ENCODE assay signal across 1 cellular context in the genomic region with DNA sequence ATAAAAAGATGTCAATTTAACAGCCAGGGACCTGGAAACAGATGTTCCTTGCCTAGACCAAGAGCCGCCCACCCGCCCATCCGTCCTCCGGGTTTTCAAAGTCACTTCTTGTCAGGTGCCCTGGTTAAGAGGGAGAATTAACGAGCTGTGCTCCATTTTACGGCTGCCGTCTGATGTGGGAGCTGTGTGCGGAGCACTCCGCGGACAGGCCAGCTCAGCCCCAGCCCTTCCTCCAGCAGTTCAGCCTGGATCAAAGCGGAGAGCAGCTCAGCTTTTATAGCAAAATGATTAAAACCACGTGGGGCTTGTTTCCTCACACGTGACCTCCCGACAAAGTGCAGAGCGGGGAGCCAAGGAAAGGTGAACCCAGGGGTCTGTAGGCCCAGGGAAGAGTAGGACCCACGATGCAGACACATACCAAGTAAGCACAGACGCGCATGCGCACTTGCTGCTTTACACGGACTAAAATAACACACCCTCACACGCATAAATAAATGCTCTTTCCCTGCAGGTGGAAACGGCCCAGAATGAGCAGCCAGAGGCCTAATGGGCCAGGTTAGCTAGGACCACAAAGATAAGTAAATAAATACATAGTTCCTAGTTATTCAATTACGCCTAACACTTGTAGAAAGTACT.
TF ChIP-seq lines count a peak whose summit lies in the region.

No MANE protein-coding gene starts in this region.

TF ChIP-seq in K562, 482 proteins besides CTCF, POLR2A, EP300 and RAD21 (continued from another document):
- TF ChIP-seq, protein P1, sequence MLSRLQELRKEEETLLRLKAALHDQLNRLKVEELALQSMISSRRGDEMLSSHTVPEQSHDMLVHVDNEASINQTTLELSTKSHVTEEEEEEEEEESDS (CRISPR knock-in tag; IDR thresholded peaks at IDR 0.05), result no peak
- TF ChIP-seq ZNF274 (IDR thresholded peaks at IDR 0.05; ENCODE audit: borderline replicate concordance, low read depth, low read length), result no peak
- no peak for TF ChIP-seq TAL1 (IDR thresholded peaks at IDR 0.05)
- no peak for TF ChIP-seq CC2D1A (IDR thresholded peaks at IDR 0.05)
- TF ChIP-seq, protein P2, sequence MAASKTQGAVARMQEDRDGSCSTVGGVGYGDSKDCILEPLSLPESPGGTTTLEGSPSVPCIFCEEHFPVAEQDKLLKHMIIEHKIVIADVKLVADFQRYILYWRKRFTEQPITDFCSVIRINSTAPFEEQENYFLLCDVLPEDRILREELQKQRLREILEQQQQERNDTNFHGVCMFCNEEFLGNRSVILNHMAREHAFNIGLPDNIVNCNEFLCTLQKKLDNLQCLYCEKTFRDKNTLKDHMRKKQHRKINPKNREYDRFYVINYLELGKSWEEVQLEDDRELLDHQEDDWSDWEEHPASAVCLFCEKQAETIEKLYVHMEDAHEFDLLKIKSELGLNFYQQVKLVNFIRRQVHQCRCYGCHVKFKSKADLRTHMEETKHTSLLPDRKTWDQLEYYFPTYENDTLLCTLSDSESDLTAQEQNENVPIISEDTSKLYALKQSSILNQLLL (CRISPR knock-in tag; IDR thresholded peaks at IDR 0.05; ENCODE audit: borderline replicate concordance), result no peak
TF ChIP-seq in K562: peak in this region for 1.
